In genomic region chr12:125220404-125221273, GRCh38 we compare ENCODE assay signal across 13 cellular contexts. TPM values are rescaled to one million over a fixed set of nuclear protein-coding genes. Genes with fewer than 3 reads are reported as not detected.
DNase-seq lines count a peak whose midpoint lies in the region; ATAC-seq, FAIRE-seq and TF ChIP-seq lines count a peak whose summit lies in the region.
"Had no signal": no experiment of that assay in that cellular context is flagged by ENCODE, and none has a peak within 500 bp of the region (broad histone marks: within the 10 kb centered on the region; RNA-seq: fewer than 3 reads in every experiment).

No MANE protein-coding gene starts in this region.

- peaks cover 0 to 7% (median 7%) of the 10 kb centered on the region in 3 donors for H3K4me1 ChIP-seq in pancreas
- H3K4me1 ChIP-seq: suprapubic skin had no signal

- in situ Hi-C loops in SK-MEL-5 (cut with HindIII; ENCODE audit: low pct_unique_long_range_greater_than_20kb, low sequenced_read_pairs) = no loop called here

- no peak for FAIRE-seq in pancreas (lab: Jason Lieb, UNC)

- POLR2A ChIA-PET in GM10248 (lab: Yijun Ruan, JAX) = no interaction called here

- peak; percentile 93 to 96 (median 95) for ATAC-seq in pancreas
- ATAC-seq: esophagus mucosa had no signal

- 38 to 42% methylated on average over 16 of the region's 16 CpGs for WGBS in pancreas, 2 donors

- DNase-seq in NCI-H1436 (lab: John Stamatoyannopoulos, UW) (peak; percentile 17), NCI-H1436 treated with DMSO at 0.1 percent for 48 hours (lab: John Stamatoyannopoulos, UW) (no peak), NCI-H1092 treated with DMSO at 0.1 percent for 48 hours (lab: John Stamatoyannopoulos, UW) (peak; percentile 7), SK-MEL-5 (ENCODE audit: low read depth, low spot score) (peak; percentile 57), pancreas (peak; percentile 71 to 88 (median 78)), NCI-H187 treated with DMSO at 0.1 percent for 48 hours (lab: John Stamatoyannopoulos, UW) (no peak), NCI-H2196 treated with DMSO at 0.1 percent for 48 hours (lab: John Stamatoyannopoulos, UW; ENCODE audit: unreplicated experiment) (no peak), GM10248 (ENCODE audit: extremely low spot score) (no peak)
- DNase-seq: activated B cell treated with CpG ODN at 0.5 μM for 24 hours, NCI-H187 had no signal

- H3K27me3 ChIP-seq in pancreas = peaks cover 0 to 6% (median 0%) of the 10 kb centered on the region in 4 donors

- intact Hi-C loops in pancreas (cut with DNase I) = no loop called here

- CTCF ChIA-PET in GM10248 (lab: Yijun Ruan, JAX) = interaction anchor here (0.7 to 1.5 kb wide), 4 partner anchors 8 to 33 kb away, joined by 3 to 5 read pairs (median 4); no protein-coding TSS in a partner anchor

- no peaks in the 10 kb centered on the region for H3K9me3 ChIP-seq in pancreas
- H3K9me3 ChIP-seq: suprapubic skin had no signal

- no peak overlapping the region for H3K27ac ChIP-seq in pancreas
- H3K27ac ChIP-seq: suprapubic skin had no signal

- no peaks in the 10 kb centered on the region for H3K36me3 ChIP-seq in pancreas
- H3K36me3 ChIP-seq: suprapubic skin had no signal

- H3K4me3 ChIP-seq in pancreas = no peak overlapping the region
- H3K4me3 ChIP-seq: suprapubic skin had no signal

- TF ChIP-seq CTCF in pancreas (IDR thresholded peaks at IDR 0.05) (no peak), GM10248 (IDR thresholded peaks at IDR 0.05; ENCODE audit: control extremely low read depth, extremely low read depth, low read depth, missing control alignments) (no peak)

RNA-seq across cellular contexts. Expression of gene TMEM132B, which starts 34.5 kb away (rescaled TPM):
- total RNA-seq in SK-MEL-5 (2014; rRNA removed; shearing (Covaris generic)) = 6.1 and 6.8 TPM in 2 replicates
- 3.4 and 4.3 TPM in 2 replicates for polyA plus RNA-seq in SK-MEL-5 (2015; cell fraction: cytosol; rRNA removed)
- polyA plus RNA-seq in SK-MEL-5 (2015; cell fraction: nucleus; rRNA removed) = 3.3 and 5.2 TPM in 2 replicates
- under 1 TPM; 0.12 to 0.69 (median 0.28) TPM for total RNA-seq in pancreas
- under 1 TPM; 0.11 to 0.40 TPM for polyA plus RNA-seq in pancreas
- total RNA-seq: activated B cell treated with CpG ODN at 0.5 μM for 24 hours; activated T-helper 2 cell treated with anti-CD3 and anti-CD28 coated beads, Interferon-gamma antibody, Interleukin-2, Interleukin-4, amounts not matched to agents 10 μg/mL and 5 μg/mL and 100 μg/mL, durations not matched to agents 14 hours and 24 hours and 36 hours had no signal

Comparison
In these comparisons a context has a peak if more than half of its experiments do, and no peak if none do; other contexts are left out.
1. DNase-seq: peak in NCI-H1436 (single experiment), NCI-H1092 treated with DMSO at 0.1 percent for 48 hours (single experiment), SK-MEL-5 (single experiment) and pancreas (6 of 6); none in NCI-H1436 treated with DMSO at 0.1 percent for 48 hours (single experiment), NCI-H187 treated with DMSO at 0.1 percent for 48 hours (single experiment), NCI-H2196 treated with DMSO at 0.1 percent for 48 hours (single experiment) and GM10248 (single experiment).